In genomic region chr11:26194871-26195270, GRCh38 we compare ENCODE assay signal across 25 cellular contexts.
A peak's percentile ranks its signal among the peaks of the same experiment; 100 is the strongest.
DNase-seq lines count a peak whose midpoint lies in the region; ATAC-seq and TF ChIP-seq lines count a peak whose summit lies in the region.
"Had no signal": no experiment of that assay in that cellular context is flagged by ENCODE, and none has a peak within 500 bp of the region (broad histone marks: within the 10 kb centered on the region; RNA-seq: fewer than 3 reads in every experiment).

No MANE protein-coding gene starts in this region.

- H3K9ac ChIP-seq in SK-N-SH, result no peak overlapping the region

- H3K27me3 Mint-ChIP-seq in nephron (ENCODE audit: low read depth), result peaks cover 3% of the 10 kb centered on the region
- H3K27me3 Mint-ChIP-seq: B cell had no signal

- no peak for ATAC-seq in SK-N-SH treated with all-trans-retinoic acid at 6 μM for 48 hours
- ATAC-seq: CD8-positive, alpha-beta T cell; Right ventricle myocardium inferior had no signal

- H3K9me3 ChIP-seq in SK-N-SH, result no peaks in the 10 kb centered on the region
- H3K9me3 ChIP-seq: SJCRH30 had no signal

- peak overlapping the region; percentile 32; the same call in 1 of the 2 replicates for H2AFZ ChIP-seq in SK-N-SH (ENCODE audit: low read depth)
- H2AFZ ChIP-seq: PC-9 had no signal

- no peaks in the 10 kb centered on the region for H3K9me3 Mint-ChIP-seq in nephron

- no peaks in the 10 kb centered on the region for H3K36me3 Mint-ChIP-seq in nephron (ENCODE audit: low read depth)
- H3K36me3 Mint-ChIP-seq: CD8-positive, alpha-beta T cell had no signal

- peak overlapping the region; percentile 65 to 79 (median 68) for H3K27ac Mint-ChIP-seq in nephron
- H3K27ac Mint-ChIP-seq: B cell; CD8-positive, alpha-beta T cell had no signal

- peaks cover 0 to 13% of the 10 kb centered on the region in 2 experiments; a peak in 1 of 4 replicates for H3K4me1 ChIP-seq in SK-N-SH (ENCODE audit: control insufficient read depth in 1 of 2, insufficient read depth in 2 of 2, low read depth in 1 of 2, low read length in 1 of 2)
- H3K4me1 ChIP-seq: SJCRH30 had no signal

- H3K27me3 ChIP-seq in SK-N-SH (ENCODE audit: insufficient read depth), result no peaks in the 10 kb centered on the region
- H3K27me3 ChIP-seq: SJCRH30 had no signal

- H3K9me2 ChIP-seq in SK-N-SH, result no peaks in the 10 kb centered on the region

- POLR2A ChIA-PET in SK-N-SH (lab: Yijun Ruan, JAX), result no interaction called here

- H4K20me1 ChIP-seq in SK-N-SH (ENCODE audit: insufficient read depth), result no peaks in the 10 kb centered on the region

- no peak for TF ChIP-seq RAD21 in SK-N-SH (IDR thresholded peaks at IDR 0.05; ENCODE audit: low read length)

- no peak overlapping the region for H3K4me3 ChIP-seq in SK-N-SH (ENCODE audit: low read depth in 2 of 2, low read length in 1 of 2)
- H3K4me3 ChIP-seq: PC-9, SJCRH30 had no signal

- H3F3A ChIP-seq in SK-N-SH (replicated peaks; ENCODE audit: insufficient read depth), result peaks cover 15% of the 10 kb centered on the region

- H3K27ac ChIP-seq in SK-N-SH (ENCODE audit: low read depth in 2 of 2, low read length in 1 of 2), result peak overlapping the region in 1 of 2 experiments; percentile 59; a peak in 2 of 4 replicates
- H3K27ac ChIP-seq: 22Rv1, C4-2B, PC-9, SJCRH30 had no signal

- H3K79me2 ChIP-seq in SK-N-SH (ENCODE audit: insufficient read depth), result no peaks in the 10 kb centered on the region

- no peak overlapping the region for H3K4me2 ChIP-seq in SK-N-SH
- H3K4me2 ChIP-seq: PC-9 had no signal

- peaks cover 37% of the 10 kb centered on the region for H3K4me1 Mint-ChIP-seq in nephron

- DNase-seq in SK-N-SH (no peak), fibroblast of gingiva (ENCODE audit: low read depth) (peak; percentile 24), LoVo (ENCODE audit: low spot score) (no peak), DMS 273 (lab: John Stamatoyannopoulos, UW; ENCODE audit: unreplicated experiment) (no peak), islet precursor cell (no peak)
- DNase-seq: CD8-positive, alpha-beta T cell; DMS79 treated with DMSO at 0.1 percent for 48 hours; Karpas-422; MV-4-11; NCI-H1105; NCI-H146; NCI-H1930; NCI-H2107; NCI-H446 treated with DMSO at 0.1 percent for 48 hours; NCI-H526; NCI-H82; NK-92 treated with Interleukin-12 subunit alpha and Interleukin-12 subunit beta, amount 100 ng/mL, for 24 hours; PC-9; SJCRH30 had no signal

- no peak overlapping the region for H3K4me3 Mint-ChIP-seq in nephron
- H3K4me3 Mint-ChIP-seq: B cell; CD8-positive, alpha-beta T cell had no signal

- TF ChIP-seq EP300 in SK-N-SH (IDR thresholded peaks at IDR 0.05; ENCODE audit: borderline replicate concordance in 1 of 2, low read depth in 1 of 2, low read length in 1 of 2), result no peak

- CTCF ChIA-PET in SK-N-SH (lab: Yijun Ruan, JAX), result interaction anchor here (1.0 kb wide), 1 partner anchor 171 kb away, joined by 3 read pairs; no protein-coding TSS in a partner anchor

- TF ChIP-seq CTCF in SK-N-SH (IDR thresholded peaks at IDR 0.05) (no peak), nephron (IDR thresholded peaks at IDR 0.05; ENCODE audit: unreplicated experiment in 3 of 3) (no peak)

- no peaks in the 10 kb centered on the region for H3K36me3 ChIP-seq in SK-N-SH (replicated peaks in 1 of 2; ENCODE audit: control insufficient read depth in 1 of 2, insufficient read depth in 2 of 2, low read length in 1 of 2)
- H3K36me3 ChIP-seq: SJCRH30 had no signal

- WGBS in SK-N-SH (ENCODE audit: low lambda C conversion rate), result 84% methylated on average over 1 of the region's 1 CpG

TF ChIP-seq in SK-N-SH, 30 proteins besides CTCF, POLR2A, EP300 and RAD21 (continues in another document):
- TF ChIP-seq CHD2 (IDR thresholded peaks at IDR 0.05; ENCODE audit: low read length, partially characterized antibody) (no peak), YY1 (IDR thresholded peaks at IDR 0.05; ENCODE audit: low read depth) (no peak), RCOR1 (IDR thresholded peaks at IDR 0.05; ENCODE audit: low read length) (no peak), ELF1 (IDR thresholded peaks at IDR 0.05) (no peak), TEAD4 (IDR thresholded peaks at IDR 0.05; ENCODE audit: borderline replicate concordance, insufficient read depth) (no peak), MXI1 (IDR thresholded peaks at IDR 0.05; ENCODE audit: low read depth, low read length) (no peak), TCF12 (IDR thresholded peaks at IDR 0.05) (no peak), NRF1 (IDR thresholded peaks at IDR 0.05; ENCODE audit: low read depth, low read length) (no peak), ZBTB33 (IDR thresholded peaks at IDR 0.05; ENCODE audit: borderline replicate concordance, low read depth) (no peak), IRF3 (IDR thresholded peaks at IDR 0.05; ENCODE audit: low read depth, low read length) (no peak), TAF1 (IDR thresholded peaks at IDR 0.05; ENCODE audit: borderline replicate concordance, low read depth, low read length) (no peak), GABPA (IDR thresholded peaks at IDR 0.05; ENCODE audit: low read depth) (no peak)

TF ChIP-seq in SK-N-SH treated with all-trans-retinoic acid at 6 μM for 48 hours, 23 proteins besides CTCF, POLR2A, EP300 and RAD21:
- TF ChIP-seq TCF4 (CRISPR knock-in tag; IDR thresholded peaks at IDR 0.05; ENCODE audit: borderline replicate concordance), result no peak
